Comparison of ENCODE assay signal across 1 cellular context in the genomic region with DNA sequence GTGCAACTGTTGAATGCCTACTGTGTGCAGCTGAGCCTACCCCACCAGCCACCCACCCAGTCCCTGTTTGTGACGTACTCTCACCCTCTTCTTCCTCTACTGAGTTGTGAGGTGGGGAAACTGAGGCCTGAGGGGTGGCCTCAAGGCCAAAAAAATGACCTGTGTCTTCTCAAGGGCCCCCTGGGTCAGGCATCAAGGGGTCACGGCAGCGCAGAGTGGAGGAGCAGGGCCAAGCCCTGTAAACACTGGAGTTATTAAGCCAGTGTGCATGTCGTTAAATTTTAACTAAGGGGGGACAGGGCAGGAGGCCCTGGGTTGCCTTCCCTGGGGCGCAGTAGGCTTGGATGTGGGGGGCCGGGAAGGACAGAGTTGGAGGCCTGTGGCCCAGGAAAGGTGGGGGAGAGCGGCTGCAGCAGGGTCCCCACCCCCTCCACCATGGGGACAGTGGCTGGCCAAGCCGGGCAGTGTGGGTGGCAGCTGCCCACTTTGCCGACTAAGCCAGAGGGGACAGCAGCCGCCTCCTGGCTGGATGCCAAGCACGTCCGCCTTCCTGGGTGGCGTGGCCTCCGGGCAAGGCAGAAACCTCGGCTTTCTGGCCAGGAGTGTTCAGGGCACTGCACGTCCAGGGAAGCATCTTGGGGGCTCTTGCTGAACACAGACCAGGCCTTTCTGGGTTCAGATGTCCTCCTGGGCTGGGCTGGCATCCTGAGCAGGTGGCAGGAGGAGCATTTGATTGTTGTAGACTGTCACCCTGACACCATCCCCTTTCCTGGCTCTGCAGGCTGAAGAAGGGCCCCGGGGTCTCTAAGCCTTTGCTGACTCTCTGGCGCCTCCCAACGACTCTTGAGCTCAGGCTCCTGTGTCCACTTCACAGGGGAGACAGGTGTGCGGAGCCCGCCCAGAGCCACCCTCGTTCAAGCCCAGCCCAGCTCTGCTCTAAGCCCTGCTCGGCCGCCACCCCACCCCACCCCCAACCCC.
A peak's percentile ranks its signal among the peaks of the same experiment; 100 is the strongest.
TF ChIP-seq lines count a peak whose summit lies in the region.

No MANE protein-coding gene starts in this region.

TF ChIP-seq in HepG2, 621 proteins besides CTCF, POLR2A, EP300 and RAD21 (continued from another document and continues in another):
- TF ChIP-seq, protein P1, sequence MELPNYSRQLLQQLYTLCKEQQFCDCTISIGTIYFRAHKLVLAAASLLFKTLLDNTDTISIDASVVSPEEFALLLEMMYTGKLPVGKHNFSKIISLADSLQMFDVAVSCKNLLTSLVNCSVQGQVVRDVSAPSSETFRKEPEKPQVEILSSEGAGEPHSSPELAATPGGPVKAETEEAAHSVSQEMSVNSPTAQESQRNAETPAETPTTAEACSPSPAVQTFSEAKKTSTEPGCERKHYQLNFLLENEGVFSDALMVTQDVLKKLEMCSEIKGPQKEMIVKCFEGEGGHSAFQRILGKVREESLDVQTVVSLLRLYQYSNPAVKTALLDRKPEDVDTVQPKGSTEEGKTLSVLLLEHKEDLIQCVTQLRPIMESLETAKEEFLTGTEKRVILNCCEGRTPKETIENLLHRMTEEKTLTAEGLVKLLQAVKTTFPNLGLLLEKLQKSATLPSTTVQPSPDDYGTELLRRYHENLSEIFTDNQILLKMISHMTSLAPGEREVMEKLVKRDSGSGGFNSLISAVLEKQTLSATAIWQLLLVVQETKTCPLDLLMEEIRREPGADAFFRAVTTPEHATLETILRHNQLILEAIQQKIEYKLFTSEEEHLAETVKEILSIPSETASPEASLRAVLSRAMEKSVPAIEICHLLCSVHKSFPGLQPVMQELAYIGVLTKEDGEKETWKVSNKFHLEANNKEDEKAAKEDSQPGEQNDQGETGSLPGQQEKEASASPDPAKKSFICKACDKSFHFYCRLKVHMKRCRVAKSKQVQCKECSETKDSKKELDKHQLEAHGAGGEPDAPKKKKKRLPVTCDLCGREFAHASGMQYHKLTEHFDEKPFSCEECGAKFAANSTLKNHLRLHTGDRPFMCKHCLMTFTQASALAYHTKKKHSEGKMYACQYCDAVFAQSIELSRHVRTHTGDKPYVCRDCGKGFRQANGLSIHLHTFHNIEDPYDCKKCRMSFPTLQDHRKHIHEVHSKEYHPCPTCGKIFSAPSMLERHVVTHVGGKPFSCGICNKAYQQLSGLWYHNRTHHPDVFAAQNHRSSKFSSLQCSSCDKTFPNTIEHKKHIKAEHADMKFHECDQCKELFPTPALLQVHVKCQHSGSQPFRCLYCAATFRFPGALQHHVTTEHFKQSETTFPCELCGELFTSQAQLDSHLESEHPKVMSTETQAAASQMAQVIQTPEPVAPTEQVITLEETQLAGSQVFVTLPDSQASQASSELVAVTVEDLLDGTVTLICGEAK (IDR thresholded peaks at IDR 0.05): no peak
- TF ChIP-seq, protein P1 (CRISPR knock-in tag; IDR thresholded peaks at IDR 0.05): no peak
- TF ChIP-seq ZNF512B (CRISPR knock-in tag; IDR thresholded peaks at IDR 0.05; ENCODE audit: borderline replicate concordance) (0 out of 2 replicates have a peak, but pooled peaks have one; percentile 81), NFE2L1 (CRISPR knock-in tag; IDR thresholded peaks at IDR 0.05; ENCODE audit: borderline replicate concordance) (no peak), SMARCE1 (IDR thresholded peaks at IDR 0.05; ENCODE audit: borderline replicate concordance) (no peak), ZNF33A (CRISPR knock-in tag; IDR thresholded peaks at IDR 0.05; ENCODE audit: borderline replicate concordance) (no peak), ZNF740 (CRISPR knock-in tag; IDR thresholded peaks at IDR 0.05) (no peak), PRDM10 (CRISPR knock-in tag; IDR thresholded peaks at IDR 0.05; ENCODE audit: low read depth) (no peak), CREB1 (IDR thresholded peaks at IDR 0.05) (no peak), CREB1 (CRISPR knock-in tag; IDR thresholded peaks at IDR 0.05) (no peak), SMARCC2 (IDR thresholded peaks at IDR 0.05) (no peak), SIN3A (IDR thresholded peaks at IDR 0.05; ENCODE audit: borderline replicate concordance, low read depth, low read length) (peak; percentile 20; the same call in 1 of the 2 replicates), HNRNPL (IDR thresholded peaks at IDR 0.05; ENCODE audit: low read depth, low read length) (peak; percentile 98), IRF9 (CRISPR knock-in tag; IDR thresholded peaks at IDR 0.05; ENCODE audit: borderline replicate concordance) (peak; percentile 80; the same call in 1 of the 2 replicates), AHR (CRISPR knock-in tag; IDR thresholded peaks at IDR 0.05) (no peak), ZFP62 (CRISPR knock-in tag; IDR thresholded peaks at IDR 0.05) (no peak), HIVEP1 (CRISPR knock-in tag; IDR thresholded peaks at IDR 0.05) (0 out of 2 replicates have a peak, but pooled peaks have one; percentile 19), GFI1 (CRISPR knock-in tag; IDR thresholded peaks at IDR 0.05; ENCODE audit: borderline replicate concordance) (peak; percentile 75; the same call in 1 of the 2 replicates), ZNF619 (CRISPR knock-in tag; IDR thresholded peaks at IDR 0.05) (peak; percentile 36; the same call in 1 of the 2 replicates), XRCC5 (optimal IDR thresholded peaks at IDR 0.05; ENCODE audit: low read length) (no peak)
- TF ChIP-seq, protein P2, sequence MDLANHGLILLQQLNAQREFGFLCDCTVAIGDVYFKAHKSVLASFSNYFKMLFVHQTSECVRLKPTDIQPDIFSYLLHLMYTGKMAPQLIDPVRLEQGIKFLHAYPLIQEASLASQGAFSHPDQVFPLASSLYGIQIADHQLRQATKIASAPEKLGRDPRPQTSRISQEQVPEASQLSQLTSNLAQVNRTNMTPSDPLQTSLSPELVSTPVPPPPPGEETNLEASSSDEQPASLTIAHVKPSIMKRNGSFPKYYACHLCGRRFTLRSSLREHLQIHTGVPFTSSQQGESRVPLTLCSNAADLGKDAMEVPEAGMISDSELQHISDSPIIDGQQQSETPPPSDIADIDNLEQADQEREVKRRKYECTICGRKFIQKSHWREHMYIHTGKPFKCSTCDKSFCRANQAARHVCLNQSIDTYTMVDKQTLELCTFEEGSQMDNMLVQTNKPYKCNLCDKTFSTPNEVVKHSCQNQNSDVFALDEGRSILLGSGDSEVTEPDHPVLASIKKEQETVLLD (CRISPR knock-in tag; IDR thresholded peaks at IDR 0.05; ENCODE audit: low read depth): no peak
- TF ChIP-seq, protein P3, sequence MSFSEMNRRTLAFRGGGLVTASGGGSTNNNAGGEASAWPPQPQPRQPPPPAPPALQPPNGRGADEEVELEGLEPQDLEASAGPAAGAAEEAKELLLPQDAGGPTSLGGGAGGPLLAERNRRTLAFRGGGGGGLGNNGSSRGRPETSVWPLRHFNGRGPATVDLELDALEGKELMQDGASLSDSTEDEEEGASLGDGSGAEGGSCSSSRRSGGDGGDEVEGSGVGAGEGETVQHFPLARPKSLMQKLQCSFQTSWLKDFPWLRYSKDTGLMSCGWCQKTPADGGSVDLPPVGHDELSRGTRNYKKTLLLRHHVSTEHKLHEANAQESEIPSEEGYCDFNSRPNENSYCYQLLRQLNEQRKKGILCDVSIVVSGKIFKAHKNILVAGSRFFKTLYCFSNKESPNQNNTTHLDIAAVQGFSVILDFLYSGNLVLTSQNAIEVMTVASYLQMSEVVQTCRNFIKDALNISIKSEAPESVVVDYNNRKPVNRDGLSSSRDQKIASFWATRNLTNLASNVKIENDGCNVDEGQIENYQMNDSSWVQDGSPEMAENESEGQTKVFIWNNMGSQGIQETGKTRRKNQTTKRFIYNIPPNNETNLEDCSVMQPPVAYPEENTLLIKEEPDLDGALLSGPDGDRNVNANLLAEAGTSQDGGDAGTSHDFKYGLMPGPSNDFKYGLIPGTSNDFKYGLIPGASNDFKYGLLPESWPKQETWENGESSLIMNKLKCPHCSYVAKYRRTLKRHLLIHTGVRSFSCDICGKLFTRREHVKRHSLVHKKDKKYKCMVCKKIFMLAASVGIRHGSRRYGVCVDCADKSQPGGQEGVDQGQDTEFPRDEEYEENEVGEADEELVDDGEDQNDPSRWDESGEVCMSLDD (CRISPR knock-in tag; IDR thresholded peaks at IDR 0.05; ENCODE audit: borderline replicate concordance): peak; percentile 92
